ENCODE assay signal across 9 cellular contexts in the genomic region with DNA sequence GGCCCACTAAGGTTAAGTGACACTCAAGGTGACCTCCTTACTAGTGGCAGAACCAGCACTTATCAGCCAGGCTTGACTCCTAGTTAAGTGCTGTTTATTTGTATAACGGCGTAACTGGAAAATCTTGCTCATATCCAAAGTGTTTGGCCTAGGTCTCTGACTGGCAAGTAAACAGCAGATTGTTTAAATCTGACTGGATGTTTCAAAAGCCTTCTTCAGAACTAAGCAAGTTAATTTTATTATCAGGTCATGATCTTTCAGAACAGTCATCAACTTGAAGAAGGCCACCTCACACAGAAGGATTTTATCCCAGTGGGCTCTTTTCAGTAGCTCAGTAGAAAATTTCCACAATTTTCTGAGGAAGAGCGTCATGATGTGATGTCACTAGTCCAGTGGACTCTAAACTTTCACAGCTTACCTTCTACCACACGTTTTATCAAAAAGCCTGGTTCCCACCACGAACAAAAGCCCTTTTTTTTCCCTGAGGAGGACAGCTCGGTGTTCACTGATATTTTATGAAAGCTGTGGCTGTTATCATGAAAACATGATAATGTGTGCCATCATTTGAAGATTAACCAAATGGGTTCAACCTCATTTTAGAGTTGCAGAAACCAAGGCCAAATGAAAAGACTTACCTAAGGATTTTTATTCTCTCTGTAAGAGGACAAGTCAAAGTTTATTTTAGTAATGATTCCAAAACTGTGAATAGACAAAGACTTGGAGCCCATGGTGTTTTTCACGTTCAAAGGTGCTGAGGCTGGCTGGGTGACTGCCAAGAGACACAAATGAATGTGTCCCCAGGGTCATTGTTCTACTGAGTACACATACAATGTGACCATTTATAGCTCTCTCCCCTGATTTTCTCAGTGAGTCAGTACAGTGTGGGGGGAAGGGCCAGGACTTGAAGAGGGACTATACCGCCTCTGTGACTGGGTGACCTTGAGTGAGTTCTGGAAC. TPM values are rescaled to one million over a fixed set of nuclear protein-coding genes. Genes with fewer than 3 reads are reported as not detected.
DNase-seq lines count a peak whose midpoint lies in the region; ATAC-seq and TF ChIP-seq lines count a peak whose summit lies in the region.
"Had no signal": no experiment of that assay in that cellular context is flagged by ENCODE, and none has a peak within 500 bp of the region (broad histone marks: within the 10 kb centered on the region; RNA-seq: fewer than 3 reads in every experiment).

No MANE protein-coding gene starts in this region.

- ATAC-seq in HG03135 (IDR thresholded peaks at IDR 0.05; ENCODE audit: unreplicated experiment) = no peak

- peak; percentile 88 for DNase-seq in EL
- DNase-seq in NCI-H774 (lab: John Stamatoyannopoulos, UW) = peak; percentile 94
- peak; percentile 61 for DNase-seq in fibroblast of pulmonary artery (ENCODE audit: low read depth)
- peak; percentile 82 for DNase-seq in posterior vena cava (ENCODE audit: low spot score)
- no peak for DNase-seq in stimulated activated CD8-positive, alpha-beta memory T cell treated with anti-CD3 and anti-CD28 coated beads, Interleukin-4, amount 100 ng/mL, for 48 hours
- DNase-seq in activated T-cell treated with anti-CD3 and anti-CD28 coated beads, Interleukin-2, amount 50 U/mL, for 1 hour = no peak
- DNase-seq in activated T-cell treated with anti-CD3 and anti-CD28 coated beads for 4 hours = no peak

- no peak overlapping the region for H3K4me3 ChIP-seq in fibroblast of pulmonary artery (replicated peaks; ENCODE audit: low read depth, low read length)

- intact Hi-C loops in posterior vena cava (cut with DNase I) = no loop called here

- no peak for TF ChIP-seq CTCF in fibroblast of pulmonary artery (IDR thresholded peaks at IDR 0.05; ENCODE audit: low read length, missing control alignments)

RNA-seq across cellular contexts. Expression of a gene that starts 9.1 kb away (rescaled TPM):
- 10 to 100 TPM; 25.6 to 40.2 TPM for total RNA-seq in posterior vena cava
- total RNA-seq: T-helper 2 cell treated with Interferon-gamma antibody and Interleukin-4, amounts not matched to agents 100 ng/mL and 5 ng/mL, for 36 hours had no signal

Comparison
In these comparisons a context has a peak if more than half of its experiments do, and no peak if none do; other contexts are left out.
1. DNase-seq: peak in EL (single experiment), NCI-H774 (single experiment), fibroblast of pulmonary artery (single experiment) and posterior vena cava (single experiment); none in stimulated activated CD8-positive, alpha-beta memory T cell treated with anti-CD3 and anti-CD28 coated beads, Interleukin-4, amount 100 ng/mL, for 48 hours (single experiment), activated T-cell treated with anti-CD3 and anti-CD28 coated beads, Interleukin-2, amount 50 U/mL, for 1 hour (single experiment) and activated T-cell treated with anti-CD3 and anti-CD28 coated beads for 4 hours (single experiment).